Comparison of ENCODE assay signal across 12 cellular contexts in the genomic region with DNA sequence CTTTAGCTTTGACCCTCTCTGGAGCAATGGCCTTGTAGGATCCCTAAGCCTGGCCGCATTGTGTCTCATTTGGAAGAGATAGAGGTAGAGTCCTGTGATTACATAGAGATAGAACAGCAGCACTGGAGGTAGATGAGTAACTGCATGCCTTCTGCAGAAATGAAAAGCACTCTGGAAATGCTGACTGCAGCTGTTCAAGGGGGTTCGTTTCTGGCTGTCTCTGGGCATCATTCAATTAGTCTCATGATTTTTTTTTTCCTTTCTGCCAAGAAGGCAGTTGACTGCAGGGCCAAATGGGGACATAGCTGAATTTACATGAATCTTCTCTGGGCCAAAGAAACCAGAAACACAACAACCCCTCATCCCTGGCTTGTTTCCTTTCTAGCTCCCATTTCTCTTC. TPM values are rescaled to one million over a fixed set of nuclear protein-coding genes. Genes with fewer than 3 reads are reported as not detected.
DNase-seq lines count a peak whose midpoint lies in the region; ATAC-seq and TF ChIP-seq lines count a peak whose summit lies in the region.
"Had no signal": no experiment of that assay in that cellular context is flagged by ENCODE, and none has a peak within 500 bp of the region (broad histone marks: within the 10 kb centered on the region; RNA-seq: fewer than 3 reads in every experiment).

No MANE protein-coding gene starts in this region.

- peak overlapping the region; percentile 12 to 72 (median 44); a peak in 3 of 7 replicates for H3K27ac Mint-ChIP-seq in H9
- H3K27ac Mint-ChIP-seq in nephron, result peak overlapping the region; percentile 22 to 60 (median 46)

- H2BK15ac ChIP-seq in H9 (ENCODE audit: low read depth, low read length), result no peak overlapping the region

- H3K27me3 Mint-ChIP-seq in H9 (ENCODE audit: low read depth) (no peaks in the 10 kb centered on the region), nephron (ENCODE audit: low read depth) (no peaks in the 10 kb centered on the region)

- no CpG with 5 or more reads among the region's 2 CpGs for WGBS in H9 (ENCODE audit: extremely low coverage, insufficient read length, low lambda C conversion rate)
- WGBS in ovary, 3 donors, result 46 to 60% (median 53%) methylated on average over 2 of the region's 2 CpGs

- H3K56ac ChIP-seq in H9 (ENCODE audit: insufficient read length, low read depth, low read length), result no peak overlapping the region

- intact Hi-C loops in ovary (cut with DNase I), result no loop called here

- TF ChIP-seq EP300 in ovary (IDR thresholded peaks at IDR 0.05), result no peak

- no peaks in the 10 kb centered on the region for H3K4me1 ChIP-seq in H9 (ENCODE audit: insufficient read depth, low read length)
- H3K4me1 ChIP-seq in SJCRH30, result peaks cover 55% of the 10 kb centered on the region
- H3K4me1 ChIP-seq in ovary (ENCODE audit: insufficient read depth), result peaks cover 1% of the 10 kb centered on the region

- H3K79me2 ChIP-seq in H9 (ENCODE audit: insufficient read depth, low read length), result no peaks in the 10 kb centered on the region

- no peak overlapping the region for H2AK5ac ChIP-seq in H9 (ENCODE audit: insufficient read length, low read length)

- ATAC-seq in esophagus mucosa, result peak; percentile 18

- no peak overlapping the region for H4K91ac ChIP-seq in H9 (ENCODE audit: insufficient read length, low read depth, low read length)

- no peak overlapping the region for H2AFZ ChIP-seq in H9 (ENCODE audit: low read length)

- H2BK120ac ChIP-seq in H9 (ENCODE audit: low read depth, low read length, poor library complexity, severe bottlenecking), result no peak overlapping the region

- H3K36me3 Mint-ChIP-seq in H9 (ENCODE audit: insufficient read depth in 1 of 3, low read depth in 3 of 3) (peaks cover 2 to 29% (median 8%) of the 10 kb centered on the region in 3 experiments; a peak in 6 of 7 replicates), nephron (ENCODE audit: low read depth) (peaks cover 6% of the 10 kb centered on the region)

- H3K4me3 Mint-ChIP-seq in H9 (no peak overlapping the region), nephron (no peak overlapping the region)

- no peak overlapping the region for H3T11ph ChIP-seq in H9 (ENCODE audit: low read length)

- peaks cover 2% of the 10 kb centered on the region; the same call in 1 of the 2 replicates for H3K36me3 ChIP-seq in SJCRH30
- H3K36me3 ChIP-seq in ovary, result no peaks in the 10 kb centered on the region

- H3K18ac ChIP-seq in H9 (ENCODE audit: insufficient read length, low read depth, low read length), result no peak overlapping the region

- H4K20me1 ChIP-seq in H9 (ENCODE audit: control insufficient read depth, insufficient read depth, insufficient read length), result no peaks in the 10 kb centered on the region

- no peak overlapping the region for H3K23ac ChIP-seq in H9 (ENCODE audit: insufficient read length, low read depth, low read length)

- no peaks in the 10 kb centered on the region for H3K23me2 ChIP-seq in H9 (ENCODE audit: insufficient read length, low read depth, low read length, poor library complexity, severe bottlenecking)

- no peaks in the 10 kb centered on the region for H3K9me3 Mint-ChIP-seq in H9
- H3K9me3 Mint-ChIP-seq in nephron, result no peaks in the 10 kb centered on the region

- H4K8ac ChIP-seq in H9 (replicated peaks; ENCODE audit: insufficient read length, low read depth, low read length), result no peak overlapping the region

- H3K79me1 ChIP-seq in H9 (ENCODE audit: insufficient read depth, low read depth, low read length, poor library complexity, severe bottlenecking), result no peaks in the 10 kb centered on the region

- no peak overlapping the region for H3K9ac ChIP-seq in H9 (ENCODE audit: extremely low read depth, insufficient read length, low read length)

- TF ChIP-seq CTCF in H9 (conservative IDR thresholded peaks at IDR 0.05), result no peak
- TF ChIP-seq CTCF in nephron (IDR thresholded peaks at IDR 0.05; ENCODE audit: unreplicated experiment in 3 of 3), result no peak
- TF ChIP-seq CTCF in ovary (IDR thresholded peaks at IDR 0.05), result no peak

- no peaks in the 10 kb centered on the region for H3K27me3 ChIP-seq in H9 (ENCODE audit: insufficient read depth, low read length)
- no peaks in the 10 kb centered on the region for H3K27me3 ChIP-seq in SJCRH30
- no peaks in the 10 kb centered on the region for H3K27me3 ChIP-seq in ovary

- H3K4me2 ChIP-seq in H9 (ENCODE audit: insufficient read depth, insufficient read length, low read length), result no peak overlapping the region

- H3K9me3 ChIP-seq in H9 (ENCODE audit: control insufficient read depth, low read depth, low read length), result no peaks in the 10 kb centered on the region
- H3K9me3 ChIP-seq in SJCRH30 (replicated peaks), result no peaks in the 10 kb centered on the region
- H3K9me3 ChIP-seq in ovary, result no peaks in the 10 kb centered on the region

- H2BK20ac ChIP-seq in H9 (ENCODE audit: low read depth, low read length, poor library complexity, severe bottlenecking), result no peak overlapping the region

- no peak overlapping the region for H4K5ac ChIP-seq in H9 (ENCODE audit: insufficient read length, low read depth, low read length)

- H3K4ac ChIP-seq in H9 (ENCODE audit: low read depth, low read length), result no peak overlapping the region

- no peak overlapping the region for H2BK5ac ChIP-seq in H9 (ENCODE audit: insufficient read length, low read length)

- no peak overlapping the region for H2BK12ac ChIP-seq in H9 (ENCODE audit: insufficient read length, low read depth, low read length)

- H3K4me3 ChIP-seq in SJCRH30 (no peak overlapping the region), ovary (no peak overlapping the region)

- no peak for DNase-seq in H9
- DNase-seq in SJCRH30, result peak in 1 of 2 experiments; percentile 35
- no peak for DNase-seq in T1000 (lab: John Stamatoyannopoulos, UW)
- DNase-seq in ovary, result no peak
- DNase-seq in T-helper 1 cell, result no peak
- no peak for DNase-seq in NCI-H1694 treated with DMSO at 0.1 percent for 48 hours (lab: John Stamatoyannopoulos, UW)
- DNase-seq: DMS 273 treated with DMSO at 0.1 percent for 48 hours, Kasumi-1, NCI-H2029, NCI-H510A had no signal

- no peak overlapping the region for H3K14ac ChIP-seq in H9 (ENCODE audit: insufficient read depth, low read length)

- peaks cover 5 to 10% of the 10 kb centered on the region in 2 experiments for H3K4me1 Mint-ChIP-seq in H9
- H3K4me1 Mint-ChIP-seq in nephron, result peaks cover 56% of the 10 kb centered on the region

- H3K27ac ChIP-seq in H9 (ENCODE audit: insufficient read length, low read depth, low read length), result no peak overlapping the region
- H3K27ac ChIP-seq in SJCRH30, result peak overlapping the region; percentile 89; the same call in 1 of the 2 replicates
- no peak overlapping the region for H3K27ac ChIP-seq in ovary

- no peak for TF ChIP-seq POLR2A in ovary (IDR thresholded peaks at IDR 0.05)

RNA-seq across cellular contexts. Expression of a gene that starts 28.1 kb away (rescaled TPM):
- 48.9 and 53.3 TPM in 2 replicates for total RNA-seq in H9 (2021)
- total RNA-seq in SJCRH30 (2014; rRNA removed; shearing (Covaris generic)), result 26.4 and 28.9 TPM in 2 replicates
- 16.4 TPM for total RNA-seq in esophagus mucosa
- 10 to 100 TPM; 20.5 to 42.7 (median 35.9) TPM for total RNA-seq in ovary
- polyA plus RNA-seq in ovary, result 10 to 100 TPM in 1 of 2 donors, 1 to 10 TPM in 1; 9.5 to 18.4 TPM

RNA-seq across cellular contexts. Expression of a gene that starts 43.7 kb away (rescaled TPM):
- total RNA-seq in H9 (2021), result 6.2 and 6.5 TPM in 2 replicates
- total RNA-seq in SJCRH30 (2014; rRNA removed; shearing (Covaris generic)), result 8.1 and 8.3 TPM in 2 replicates
- 36.6 TPM for total RNA-seq in esophagus mucosa
- total RNA-seq in ovary, result 10 to 100 TPM in 1 of 7 donors, 1 to 10 TPM in 6; 5.0 to 10.1 (median 7.3) TPM
- polyA plus RNA-seq in ovary, result 10 to 100 TPM in 1 of 2 donors, 1 to 10 TPM in 1; 6.6 to 10.2 TPM
